In the genomic region with DNA sequence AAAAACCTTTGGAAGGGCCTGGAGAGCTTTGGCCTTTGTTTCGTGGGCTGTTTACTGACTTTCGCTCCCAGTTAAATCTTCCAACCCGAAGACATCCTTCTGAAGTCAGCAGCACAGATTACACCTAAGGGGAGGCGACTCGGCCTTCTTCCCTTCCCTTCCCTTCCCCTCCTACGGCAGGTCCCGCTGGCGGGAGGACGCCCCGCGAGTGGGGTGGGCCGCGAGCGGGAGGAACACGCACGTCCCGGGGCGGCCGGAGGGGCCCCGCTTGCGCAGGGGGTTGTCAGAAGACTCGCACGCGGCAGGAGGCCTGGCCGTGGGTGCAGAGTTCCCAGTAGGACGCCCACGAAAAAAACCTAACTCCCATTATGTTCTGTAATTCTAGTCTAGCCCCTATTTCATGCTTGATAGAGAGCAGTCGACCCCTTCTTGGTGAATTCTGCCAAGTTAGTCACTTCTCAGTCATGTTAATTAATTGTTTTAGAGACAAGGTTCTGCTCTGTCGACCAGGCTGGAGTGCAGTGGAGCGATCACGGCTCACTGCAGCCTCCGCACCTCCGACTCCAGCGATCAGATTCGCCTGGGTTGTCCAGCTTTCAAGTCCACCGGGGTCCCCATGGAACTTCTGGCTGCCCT, we compare ENCODE assay signal across 1 cellular context.
TF ChIP-seq lines count a peak whose summit lies in the region.

No MANE protein-coding gene starts in this region.

TF ChIP-seq in GM23338, 12 proteins besides CTCF, POLR2A, EP300 and RAD21:
- TF ChIP-seq ZNF114 (CRISPR knock-in tag; IDR thresholded peaks at IDR 0.05): no peak
- no peak for TF ChIP-seq EZH2 (IDR thresholded peaks at IDR 0.05; ENCODE audit: low read depth, unreplicated experiment)
- TF ChIP-seq, protein P1, sequence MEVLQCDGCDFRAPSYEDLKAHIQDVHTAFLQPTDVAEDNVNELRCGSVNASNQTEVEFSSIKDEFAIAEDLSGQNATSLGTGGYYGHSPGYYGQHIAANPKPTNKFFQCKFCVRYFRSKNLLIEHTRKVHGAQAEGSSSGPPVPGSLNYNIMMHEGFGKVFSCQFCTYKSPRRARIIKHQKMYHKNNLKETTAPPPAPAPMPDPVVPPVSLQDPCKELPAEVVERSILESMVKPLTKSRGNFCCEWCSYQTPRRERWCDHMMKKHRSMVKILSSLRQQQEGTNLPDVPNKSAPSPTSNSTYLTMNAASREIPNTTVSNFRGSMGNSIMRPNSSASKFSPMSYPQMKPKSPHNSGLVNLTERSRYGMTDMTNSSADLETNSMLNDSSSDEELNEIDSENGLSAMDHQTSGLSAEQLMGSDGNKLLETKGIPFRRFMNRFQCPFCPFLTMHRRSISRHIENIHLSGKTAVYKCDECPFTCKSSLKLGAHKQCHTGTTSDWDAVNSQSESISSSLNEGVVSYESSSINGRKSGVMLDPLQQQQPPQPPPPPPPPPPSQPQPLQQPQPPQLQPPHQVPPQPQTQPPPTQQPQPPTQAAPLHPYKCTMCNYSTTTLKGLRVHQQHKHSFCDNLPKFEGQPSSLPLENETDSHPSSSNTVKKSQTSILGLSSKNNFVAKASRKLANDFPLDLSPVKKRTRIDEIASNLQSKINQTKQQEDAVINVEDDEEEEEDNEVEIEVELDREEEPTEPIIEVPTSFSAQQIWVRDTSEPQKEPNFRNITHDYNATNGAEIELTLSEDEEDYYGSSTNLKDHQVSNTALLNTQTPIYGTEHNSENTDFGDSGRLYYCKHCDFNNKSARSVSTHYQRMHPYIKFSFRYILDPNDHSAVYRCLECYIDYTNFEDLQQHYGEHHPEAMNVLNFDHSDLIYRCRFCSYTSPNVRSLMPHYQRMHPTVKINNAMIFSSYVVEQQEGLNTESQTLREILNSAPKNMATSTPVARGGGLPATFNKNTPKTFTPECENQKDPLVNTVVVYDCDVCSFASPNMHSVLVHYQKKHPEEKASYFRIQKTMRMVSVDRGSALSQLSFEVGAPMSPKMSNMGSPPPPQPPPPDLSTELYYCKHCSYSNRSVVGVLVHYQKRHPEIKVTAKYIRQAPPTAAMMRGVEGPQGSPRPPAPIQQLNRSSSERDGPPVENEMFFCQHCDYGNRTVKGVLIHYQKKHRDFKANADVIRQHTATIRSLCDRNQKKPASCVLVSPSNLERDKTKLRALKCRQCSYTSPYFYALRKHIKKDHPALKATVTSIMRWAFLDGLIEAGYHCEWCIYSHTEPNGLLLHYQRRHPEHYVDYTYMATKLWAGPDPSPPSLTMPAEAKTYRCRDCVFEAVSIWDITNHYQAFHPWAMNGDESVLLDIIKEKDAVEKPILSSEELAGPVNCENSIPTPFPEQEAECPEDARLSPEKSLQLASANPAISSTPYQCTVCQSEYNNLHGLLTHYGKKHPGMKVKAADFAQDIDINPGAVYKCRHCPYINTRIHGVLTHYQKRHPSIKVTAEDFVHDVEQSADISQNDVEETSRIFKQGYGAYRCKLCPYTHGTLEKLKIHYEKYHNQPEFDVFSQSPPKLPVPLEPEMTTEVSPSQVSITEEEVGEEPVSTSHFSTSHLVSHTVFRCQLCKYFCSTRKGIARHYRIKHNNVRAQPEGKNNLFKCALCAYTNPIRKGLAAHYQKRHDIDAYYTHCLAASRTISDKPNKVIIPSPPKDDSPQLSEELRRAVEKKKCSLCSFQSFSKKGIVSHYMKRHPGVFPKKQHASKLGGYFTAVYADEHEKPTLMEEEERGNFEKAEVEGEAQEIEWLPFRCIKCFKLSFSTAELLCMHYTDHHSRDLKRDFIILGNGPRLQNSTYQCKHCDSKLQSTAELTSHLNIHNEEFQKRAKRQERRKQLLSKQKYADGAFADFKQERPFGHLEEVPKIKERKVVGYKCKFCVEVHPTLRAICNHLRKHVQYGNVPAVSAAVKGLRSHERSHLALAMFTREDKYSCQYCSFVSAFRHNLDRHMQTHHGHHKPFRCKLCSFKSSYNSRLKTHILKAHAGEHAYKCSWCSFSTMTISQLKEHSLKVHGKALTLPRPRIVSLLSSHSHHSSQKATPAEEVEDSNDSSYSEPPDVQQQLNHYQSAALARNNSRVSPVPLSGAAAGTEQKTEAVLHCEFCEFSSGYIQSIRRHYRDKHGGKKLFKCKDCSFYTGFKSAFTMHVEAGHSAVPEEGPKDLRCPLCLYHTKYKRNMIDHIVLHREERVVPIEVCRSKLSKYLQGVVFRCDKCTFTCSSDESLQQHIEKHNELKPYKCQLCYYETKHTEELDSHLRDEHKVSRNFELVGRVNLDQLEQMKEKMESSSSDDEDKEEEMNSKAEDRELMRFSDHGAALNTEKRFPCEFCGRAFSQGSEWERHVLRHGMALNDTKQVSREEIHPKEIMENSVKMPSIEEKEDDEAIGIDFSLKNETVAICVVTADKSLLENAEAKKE (CRISPR knock-in tag; IDR thresholded peaks at IDR 0.05): no peak
- TF ChIP-seq, protein P2, sequence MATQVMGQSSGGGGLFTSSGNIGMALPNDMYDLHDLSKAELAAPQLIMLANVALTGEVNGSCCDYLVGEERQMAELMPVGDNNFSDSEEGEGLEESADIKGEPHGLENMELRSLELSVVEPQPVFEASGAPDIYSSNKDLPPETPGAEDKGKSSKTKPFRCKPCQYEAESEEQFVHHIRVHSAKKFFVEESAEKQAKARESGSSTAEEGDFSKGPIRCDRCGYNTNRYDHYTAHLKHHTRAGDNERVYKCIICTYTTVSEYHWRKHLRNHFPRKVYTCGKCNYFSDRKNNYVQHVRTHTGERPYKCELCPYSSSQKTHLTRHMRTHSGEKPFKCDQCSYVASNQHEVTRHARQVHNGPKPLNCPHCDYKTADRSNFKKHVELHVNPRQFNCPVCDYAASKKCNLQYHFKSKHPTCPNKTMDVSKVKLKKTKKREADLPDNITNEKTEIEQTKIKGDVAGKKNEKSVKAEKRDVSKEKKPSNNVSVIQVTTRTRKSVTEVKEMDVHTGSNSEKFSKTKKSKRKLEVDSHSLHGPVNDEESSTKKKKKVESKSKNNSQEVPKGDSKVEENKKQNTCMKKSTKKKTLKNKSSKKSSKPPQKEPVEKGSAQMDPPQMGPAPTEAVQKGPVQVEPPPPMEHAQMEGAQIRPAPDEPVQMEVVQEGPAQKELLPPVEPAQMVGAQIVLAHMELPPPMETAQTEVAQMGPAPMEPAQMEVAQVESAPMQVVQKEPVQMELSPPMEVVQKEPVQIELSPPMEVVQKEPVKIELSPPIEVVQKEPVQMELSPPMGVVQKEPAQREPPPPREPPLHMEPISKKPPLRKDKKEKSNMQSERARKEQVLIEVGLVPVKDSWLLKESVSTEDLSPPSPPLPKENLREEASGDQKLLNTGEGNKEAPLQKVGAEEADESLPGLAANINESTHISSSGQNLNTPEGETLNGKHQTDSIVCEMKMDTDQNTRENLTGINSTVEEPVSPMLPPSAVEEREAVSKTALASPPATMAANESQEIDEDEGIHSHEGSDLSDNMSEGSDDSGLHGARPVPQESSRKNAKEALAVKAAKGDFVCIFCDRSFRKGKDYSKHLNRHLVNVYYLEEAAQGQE (IDR thresholded peaks at IDR 0.05; ENCODE audit: unreplicated experiment): no peak
- TF ChIP-seq EZH2phosphoT487 (IDR thresholded peaks at IDR 0.05; ENCODE audit: unreplicated experiment): no peak
- TF ChIP-seq, protein P3, sequence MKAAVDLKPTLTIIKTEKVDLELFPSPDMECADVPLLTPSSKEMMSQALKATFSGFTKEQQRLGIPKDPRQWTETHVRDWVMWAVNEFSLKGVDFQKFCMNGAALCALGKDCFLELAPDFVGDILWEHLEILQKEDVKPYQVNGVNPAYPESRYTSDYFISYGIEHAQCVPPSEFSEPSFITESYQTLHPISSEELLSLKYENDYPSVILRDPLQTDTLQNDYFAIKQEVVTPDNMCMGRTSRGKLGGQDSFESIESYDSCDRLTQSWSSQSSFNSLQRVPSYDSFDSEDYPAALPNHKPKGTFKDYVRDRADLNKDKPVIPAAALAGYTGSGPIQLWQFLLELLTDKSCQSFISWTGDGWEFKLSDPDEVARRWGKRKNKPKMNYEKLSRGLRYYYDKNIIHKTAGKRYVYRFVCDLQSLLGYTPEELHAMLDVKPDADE (IDR thresholded peaks at IDR 0.05): no peak
- no peak for TF ChIP-seq ZNF331 (CRISPR knock-in tag; IDR thresholded peaks at IDR 0.05; ENCODE audit: low read depth)
- TF ChIP-seq NANOG (IDR thresholded peaks at IDR 0.05; ENCODE audit: borderline replicate concordance): no peak
- TF ChIP-seq POLR2AphosphoS5 (IDR thresholded peaks at IDR 0.05; ENCODE audit: low read depth): no peak
- no peak for TF ChIP-seq JUNB (IDR thresholded peaks at IDR 0.05; ENCODE audit: unreplicated experiment)
- no peak for TF ChIP-seq STAT1 (IDR thresholded peaks at IDR 0.05; ENCODE audit: unreplicated experiment)
- no peak for TF ChIP-seq CREB1 (CRISPR knock-in tag; IDR thresholded peaks at IDR 0.05; ENCODE audit: low read depth)
TF ChIP-seq in GM23338: peak in this region for 0.
